In genomic region chr17:76491271-76492184, GRCh38 we compare ENCODE assay signal across 1 cellular context.
TF ChIP-seq lines count a peak whose summit lies in the region.

No MANE protein-coding gene starts in this region.

TF ChIP-seq in SK-N-SH, 30 proteins besides CTCF, POLR2A, EP300 and RAD21 (continued from another document):
- TF ChIP-seq FOXJ3 (CRISPR knock-in tag; IDR thresholded peaks at IDR 0.05) (no peak), POLR2AphosphoS5 (IDR thresholded peaks at IDR 0.05; ENCODE audit: low read depth, low read length) (no peak), IRF3 (IDR thresholded peaks at IDR 0.05; ENCODE audit: low read depth, low read length) (no peak), MXI1 (IDR thresholded peaks at IDR 0.05; ENCODE audit: low read depth, low read length) (no peak), SMC3 (IDR thresholded peaks at IDR 0.05; ENCODE audit: low read depth, low read length) (no peak), NFIC (IDR thresholded peaks at IDR 0.05; ENCODE audit: borderline replicate concordance) (no peak), YY1 (IDR thresholded peaks at IDR 0.05; ENCODE audit: low read depth) (no peak), PBX3 (IDR thresholded peaks at IDR 0.05) (no peak), USF1 (IDR thresholded peaks at IDR 0.05; ENCODE audit: borderline replicate concordance, low read depth) (no peak), ELF1 (IDR thresholded peaks at IDR 0.05) (no peak), SIN3A (IDR thresholded peaks at IDR 0.05; ENCODE audit: borderline replicate concordance, low read depth, low read length) (no peak)
